25 cellular contexts compared by ENCODE assay signal in the genomic region with DNA sequence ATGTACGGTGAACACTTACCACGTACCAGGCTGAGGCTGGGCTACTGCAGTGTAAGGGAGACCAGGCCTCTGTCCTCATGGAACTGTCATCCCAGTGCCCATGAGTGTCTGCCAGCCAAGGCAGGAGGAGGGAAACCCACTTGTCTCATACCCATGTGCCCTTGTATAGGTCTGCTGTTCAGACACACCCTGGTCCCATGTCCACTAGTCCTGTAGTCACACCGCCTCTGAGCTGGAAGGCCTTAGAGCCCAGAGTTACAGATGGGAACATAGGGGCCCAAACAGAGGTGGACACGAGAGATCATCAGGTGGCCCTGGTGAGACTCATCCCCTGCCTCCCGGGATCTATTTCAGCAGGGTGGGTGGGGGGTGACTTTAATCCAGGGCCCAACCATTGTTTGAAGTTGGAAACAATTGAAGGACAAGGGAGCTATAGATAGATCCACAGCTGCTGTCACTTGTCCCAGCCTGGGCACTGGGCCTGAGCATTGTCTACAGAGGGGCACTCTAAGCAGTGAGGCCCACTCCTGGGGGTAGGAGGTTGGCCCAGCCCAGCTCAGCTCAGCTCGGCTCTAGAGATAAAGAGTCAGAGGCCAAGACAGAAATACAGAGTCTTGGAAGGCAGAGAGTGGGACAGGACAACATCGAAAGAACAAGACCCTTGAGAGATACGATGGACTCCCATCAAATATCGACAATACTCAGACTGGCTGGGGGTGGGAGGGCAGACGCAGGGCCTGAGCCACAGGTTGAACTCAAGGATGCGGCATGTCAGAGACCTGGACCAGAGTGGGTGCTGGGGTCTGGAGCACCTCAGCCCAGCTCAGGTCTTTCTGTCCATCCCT. TPM values are rescaled to one million over a fixed set of nuclear protein-coding genes. Genes with fewer than 3 reads are reported as not detected.
DNase-seq lines count a peak whose midpoint lies in the region; ATAC-seq, FAIRE-seq and TF ChIP-seq lines count a peak whose summit lies in the region.
"Had no signal": no experiment of that assay in that cellular context is flagged by ENCODE, and none has a peak within 500 bp of the region (broad histone marks: within the 10 kb centered on the region; RNA-seq: fewer than 3 reads in every experiment).

No MANE protein-coding gene starts in this region.

- no peaks in the 10 kb centered on the region for H3F3A ChIP-seq in neural progenitor cell (ENCODE audit: low read depth)

- TF ChIP-seq CTCF in cardiac muscle cell (IDR thresholded peaks at IDR 0.05; ENCODE audit: low read depth, low read length) (no peak), neural progenitor cell (IDR thresholded peaks at IDR 0.05) (no peak), tibial artery (IDR thresholded peaks at IDR 0.05) (no peak), lower lobe of right lung (IDR thresholded peaks at IDR 0.05) (no peak)

- no peaks in the 10 kb centered on the region for H4K20me1 ChIP-seq in neural progenitor cell (ENCODE audit: low read depth)

- H2AFZ ChIP-seq in neural progenitor cell (replicated peaks): no peak overlapping the region

- intact Hi-C loops in Right ventricle myocardium superior (cut with DNase I) (no loop called here), left ventricle myocardium superior (cut with micrococcal nuclease) (no loop called here), tibial artery (cut with DNase I; ENCODE audit: low total_unique reads) (no loop called here), lower lobe of right lung (cut with DNase I) (no loop called here)

- H3K4me3 ChIP-seq in cardiac muscle cell: no peak overlapping the region
- H3K4me3 ChIP-seq in neural progenitor cell: no peak overlapping the region
- H3K4me3 ChIP-seq in tibial artery: no peak overlapping the region
- no peak overlapping the region for H3K4me3 ChIP-seq in lower lobe of right lung
- H3K4me3 ChIP-seq: esophagus muscularis mucosa had no signal

- no peaks in the 10 kb centered on the region for H3K9me3 ChIP-seq in cardiac muscle cell (ENCODE audit: low read depth)
- H3K9me3 ChIP-seq in neural progenitor cell (ENCODE audit: low read depth): no peaks in the 10 kb centered on the region
- H3K9me3 ChIP-seq in tibial artery: no peaks in the 10 kb centered on the region
- no peaks in the 10 kb centered on the region for H3K9me3 ChIP-seq in lower lobe of right lung
- H3K9me3 ChIP-seq: esophagus muscularis mucosa had no signal

- H3K27me3 ChIP-seq in cardiac muscle cell (no peaks in the 10 kb centered on the region), neural progenitor cell (no peaks in the 10 kb centered on the region), tibial artery (peaks cover 0 to 2% of the 10 kb centered on the region in 2 donors), lower lobe of right lung (ENCODE audit: low read depth) (no peaks in the 10 kb centered on the region)
- H3K27me3 ChIP-seq: esophagus muscularis mucosa had no signal

- no peaks in the 10 kb centered on the region for H3K9me3 Mint-ChIP-seq in neural progenitor cell
- H3K9me3 Mint-ChIP-seq: activated naive CD4-positive, alpha-beta T cell treated with anti-CD3 and anti-CD28 coated beads, Interleukin-2, amount 10 ng/mL, durations not matched to agents 7 days and 5 days; activated T-cell treated with anti-CD3 and anti-CD28 coated beads, Interleukin-2, amount 50 U/mL, for 24 hours; effector memory CD8-positive, alpha-beta T cell; memory B cell; nephron progenitor cell had no signal

- no peak for FAIRE-seq in GM19239 (lab: Jason Lieb, UNC)
- FAIRE-seq: A204.1, frontal cortex had no signal

- H3K4me3 Mint-ChIP-seq in neural progenitor cell: no peak overlapping the region
- H3K4me3 Mint-ChIP-seq: activated naive CD4-positive, alpha-beta T cell treated with anti-CD3 and anti-CD28 coated beads, Interleukin-2, amount 10 ng/mL, durations not matched to agents 7 days and 5 days; activated T-cell treated with anti-CD3 and anti-CD28 coated beads, Interleukin-2, amount 50 U/mL, for 24 hours; B cell; effector memory CD8-positive, alpha-beta T cell; memory B cell; nephron progenitor cell had no signal

- H3K27ac ChIP-seq in cardiac muscle cell (peak overlapping the region; percentile 95), neural progenitor cell (no peak overlapping the region), substantia nigra (ENCODE audit: low read depth, low read length, poor library complexity, severe bottlenecking) (peak overlapping the region; percentile 93), tibial artery (no peak overlapping the region), lower lobe of right lung (no peak overlapping the region)
- H3K27ac ChIP-seq: esophagus muscularis mucosa, KMS-11 had no signal

- peaks cover 7% of the 10 kb centered on the region for H3K27me3 Mint-ChIP-seq in neural progenitor cell (ENCODE audit: insufficient read depth, low read depth)
- H3K27me3 Mint-ChIP-seq: activated T-cell treated with anti-CD3 and anti-CD28 coated beads, Interleukin-2, amount 50 U/mL, for 24 hours; B cell had no signal

- H3K4me1 ChIP-seq in cardiac muscle cell (ENCODE audit: low read depth): peaks cover 72% of the 10 kb centered on the region
- H3K4me1 ChIP-seq in neural progenitor cell: peaks cover 8% of the 10 kb centered on the region
- no peaks in the 10 kb centered on the region for H3K4me1 ChIP-seq in tibial artery
- H3K4me1 ChIP-seq in lower lobe of right lung: no peaks in the 10 kb centered on the region

- no peaks in the 10 kb centered on the region for H3K79me2 ChIP-seq in neural progenitor cell (ENCODE audit: low read depth)

- no peaks in the 10 kb centered on the region for H3K36me3 Mint-ChIP-seq in neural progenitor cell
- H3K36me3 Mint-ChIP-seq: activated naive CD4-positive, alpha-beta T cell treated with anti-CD3 and anti-CD28 coated beads, Interleukin-2, amount 10 ng/mL, durations not matched to agents 7 days and 5 days; memory B cell had no signal

- no peak overlapping the region for H3K4me2 ChIP-seq in neural progenitor cell
- H3K4me2 ChIP-seq: KMS-11 had no signal

- no peaks in the 10 kb centered on the region for H3K36me3 ChIP-seq in cardiac muscle cell
- H3K36me3 ChIP-seq in neural progenitor cell: no peaks in the 10 kb centered on the region
- no peaks in the 10 kb centered on the region for H3K36me3 ChIP-seq in tibial artery
- H3K36me3 ChIP-seq in lower lobe of right lung: no peaks in the 10 kb centered on the region
- H3K36me3 ChIP-seq: esophagus muscularis mucosa had no signal

- H3K4me1 Mint-ChIP-seq in neural progenitor cell: peaks cover 8% of the 10 kb centered on the region
- H3K4me1 Mint-ChIP-seq: activated naive CD4-positive, alpha-beta T cell treated with anti-CD3 and anti-CD28 coated beads, Interleukin-2, amount 10 ng/mL, durations not matched to agents 7 days and 5 days; B cell; memory B cell had no signal

- H3K27ac Mint-ChIP-seq in neural progenitor cell: peak overlapping the region; percentile 37
- H3K27ac Mint-ChIP-seq: activated naive CD4-positive, alpha-beta T cell treated with anti-CD3 and anti-CD28 coated beads, Interleukin-2, amount 10 ng/mL, durations not matched to agents 7 days and 5 days; activated T-cell treated with anti-CD3 and anti-CD28 coated beads, Interleukin-2, amount 50 U/mL, for 24 hours; B cell; effector memory CD8-positive, alpha-beta T cell; memory B cell had no signal

- DNase-seq in cardiac muscle cell (ENCODE audit: low read depth in 1 of 2, low spot score in 1 of 2): no peak
- no peak for DNase-seq in Right ventricle myocardium superior
- peak; percentile 36 for DNase-seq in left ventricle myocardium superior
- no peak for DNase-seq in neural progenitor cell (ENCODE audit: low spot score)
- DNase-seq in substantia nigra (lab: John Stamatoyannopoulos, UW): peak in 41 of 49 donors; percentile 21 to 81 (median 63)
- DNase-seq in GM19239 (ENCODE audit: insufficient read length, low spot score): no peak
- DNase-seq in tibial artery: no peak
- no peak for DNase-seq in lower lobe of right lung
- DNase-seq: activated naive CD4-positive, alpha-beta T cell treated with anti-CD3 and anti-CD28 coated beads, Interleukin-2, amount 10 ng/mL, durations not matched to agents 7 days and 5 days; activated T-cell treated with anti-CD3 and anti-CD28 coated beads, Interleukin-2, amount 50 U/mL, for 24 hours; DMS53; effector memory CD8-positive, alpha-beta T cell; GDM1; NCI-H1694; NCI-H2171 treated with DMSO at 0.1 percent for 48 hours; NCI-H526; nephron progenitor cell; SHP77 treated with DMSO at 0.1 percent for 48 hours; stimulated activated CD4-positive, alpha-beta T cell treated with anti-CD3 and anti-CD28 coated beads, Interleukin-12 subunit alpha, Interleukin-12 subunit beta, amount 100 ng/mL, for 4 hours had no signal

- no peak for ATAC-seq in Right ventricle myocardium superior (ENCODE audit: poor library complexity)
- peak; percentile 31 for ATAC-seq in left ventricle myocardium superior
- ATAC-seq in lower lobe of right lung: no peak
- ATAC-seq: effector memory CD8-positive, alpha-beta T cell had no signal

- H3K9ac ChIP-seq in neural progenitor cell: no peak overlapping the region
- H3K9ac ChIP-seq: KMS-11 had no signal

RNA-seq across cellular contexts. Expression of gene MYH7B, which starts 14.7 kb away (rescaled TPM):
- total RNA-seq in cardiac muscle cell (30.2 and 73.2 TPM in 2 replicates), Right ventricle myocardium superior (222 TPM), left ventricle myocardium superior (297 TPM), neural progenitor cell (ENCODE audit: low replicate concordance) (0.03 TPM in 1 of 2 replicates, not detected in the other), lower lobe of right lung (0.56 TPM)
- 107 and 112 TPM in 2 replicates for polyA plus RNA-seq in cardiac muscle cell
- total RNA-seq: frontal cortex had no signal

RNA-seq across cellular contexts. Expression of gene GSS, which starts 14.8 kb away (rescaled TPM):
- total RNA-seq in cardiac muscle cell (50.5 and 69.5 TPM in 2 replicates), Right ventricle myocardium superior (15.7 TPM), left ventricle myocardium superior (18.6 TPM), neural progenitor cell (ENCODE audit: low replicate concordance) (63.9 and 96.4 TPM in 2 replicates), lower lobe of right lung (28.8 TPM)
- 59.9 and 82.9 TPM in 2 replicates for polyA plus RNA-seq in cardiac muscle cell

Comparison
In these comparisons a context has a peak if more than half of its experiments do, and no peak if none do; other contexts are left out.
1. DNase-seq: peak in left ventricle myocardium superior (single experiment) and substantia nigra (41 of 49); none in cardiac muscle cell (0 of 2), Right ventricle myocardium superior (single experiment), neural progenitor cell (single experiment), GM19239 (single experiment), tibial artery (0 of 2) and lower lobe of right lung (single experiment).
2. H3K27ac ChIP-seq: peak in cardiac muscle cell (single experiment) and substantia nigra (single experiment); none in neural progenitor cell (single experiment), tibial artery (0 of 2) and lower lobe of right lung (single experiment).
3. RNA of gene MYH7B, which starts 14.7 kb away (total RNA-seq): 297 TPM in left ventricle myocardium superior (single experiment), 222 TPM in Right ventricle myocardium superior (single experiment) and 30.2 to 73.2 TPM in cardiac muscle cell; 0.56 TPM in lower lobe of right lung (single experiment) and 0.03 TPM in neural progenitor cell; every median in the first group is over 10 times any median in the second.